In genomic region chr2:177395594-177395993, GRCh38 we compare ENCODE assay signal across 9 cellular contexts.
"Had no signal": no experiment of that assay in that cellular context is flagged by ENCODE, and none has a peak within 500 bp of the region (broad histone marks: within the 10 kb centered on the region; RNA-seq: fewer than 3 reads in every experiment).

No MANE protein-coding gene starts in this region.

- H3K4me1 ChIP-seq: uterus had no signal

- H3K4me3 ChIP-seq: hepatocyte, tibial artery, uterus had no signal

- H3K9me3 ChIP-seq: tibial artery, uterus had no signal

- H3K27me3 Mint-ChIP-seq: activated naive CD4-positive, alpha-beta T cell treated with anti-CD3 and anti-CD28 coated beads, Interleukin-2, amount 50 U/mL, for 24 hours had no signal

- H3K9me3 Mint-ChIP-seq: activated naive CD4-positive, alpha-beta T cell treated with anti-CD3 and anti-CD28 coated beads, Interleukin-2, amount 50 U/mL, for 24 hours had no signal

- H2AFZ ChIP-seq: hepatocyte had no signal

- H3K36me3 ChIP-seq: tibial artery, uterus had no signal

- DNase-seq: activated CD4-positive, alpha-beta T cell treated with anti-CD3 and anti-CD28 coated beads, Interleukin-2, amount 50 U/mL, for 4 hours; activated CD4-positive, CD25-positive, alpha-beta regulatory T cell treated with anti-CD3 and anti-CD28 coated beads, Interleukin-2, amount 50 U/mL, for 72 hours; activated T-cell treated with anti-CD3 and anti-CD28 coated beads, Interleukin-2, amount 50 U/mL, for 1 hour; central memory CD4-positive, alpha-beta T cell; effector memory CD4-positive, alpha-beta T cell; tibial artery; uterus had no signal

- H3K27me3 ChIP-seq: hepatocyte, tibial artery, uterus had no signal

- H3K27ac ChIP-seq: tibial artery had no signal
